In genomic region chr15:43977072-43977884, GRCh38 we compare ENCODE assay signal across 10 cellular contexts.
A peak's percentile ranks its signal among the peaks of the same experiment; 100 is the strongest.
DNase-seq lines count a peak whose midpoint lies in the region.
"Had no signal": no experiment of that assay in that cellular context is flagged by ENCODE, and none has a peak within 500 bp of the region (broad histone marks: within the 10 kb centered on the region; RNA-seq: fewer than 3 reads in every experiment).

No MANE protein-coding gene starts in this region.

- peaks cover 4% of the 10 kb centered on the region for H3K36me3 Mint-ChIP-seq in activated naive CD4-positive, alpha-beta T cell treated with anti-CD3 and anti-CD28 coated beads, Interleukin-2, amount 10 ng/mL, durations not matched to agents 7 days and 5 days

- peaks cover 42% of the 10 kb centered on the region for H3K4me1 Mint-ChIP-seq in activated naive CD4-positive, alpha-beta T cell treated with anti-CD3 and anti-CD28 coated beads, Interleukin-2, amount 10 ng/mL, durations not matched to agents 7 days and 5 days

- no peak overlapping the region for H3K27ac Mint-ChIP-seq in activated naive CD4-positive, alpha-beta T cell treated with anti-CD3 and anti-CD28 coated beads, Interleukin-2, amount 10 ng/mL, durations not matched to agents 7 days and 5 days

- intact Hi-C loops in head of caudate nucleus (cut with DNase I), result no loop called here

- peaks cover 9% of the 10 kb centered on the region for H3K9me3 Mint-ChIP-seq in activated naive CD4-positive, alpha-beta T cell treated with anti-CD3 and anti-CD28 coated beads, Interleukin-2, amount 10 ng/mL, durations not matched to agents 7 days and 5 days

- no peak overlapping the region for H3K4me3 Mint-ChIP-seq in activated naive CD4-positive, alpha-beta T cell treated with anti-CD3 and anti-CD28 coated beads, Interleukin-2, amount 10 ng/mL, durations not matched to agents 7 days and 5 days

- in situ Hi-C loops in KBM-7 (cut with MboI; ENCODE audit: low pct_unique_long_range_greater_than_20kb, low sequenced_read_pairs), result no loop called here

- peaks cover 35% of the 10 kb centered on the region for H3K27me3 Mint-ChIP-seq in activated naive CD4-positive, alpha-beta T cell treated with anti-CD3 and anti-CD28 coated beads, Interleukin-2, amount 10 ng/mL, durations not matched to agents 7 days and 5 days

- CTCF ChIA-PET in activated naive CD4-positive, alpha-beta T cell treated with anti-CD3 and anti-CD28 coated beads, Interleukin-2, amount 10 ng/mL, durations not matched to agents 7 days and 5 days (lab: Charles Lee), result no interaction called here

- DNase-seq in activated CD8-positive, alpha-beta memory T cell treated with anti-CD3 and anti-CD28 coated beads for 24 hours, result peak; percentile 67
- DNase-seq in activated CD8-positive, alpha-beta memory T cell treated with anti-CD3 and anti-CD28 coated beads, Interleukin-2, amount 50 U/mL, for 4 hours, result no peak
- DNase-seq in KBM-7, result peak; percentile 24
- peak; percentile 83 for DNase-seq in activated naive CD4-positive, alpha-beta T cell treated with anti-CD3 and anti-CD28 coated beads, Interleukin-2, amount 10 ng/mL, durations not matched to agents 7 days and 5 days
- peak; percentile 44 to 55 for DNase-seq in stimulated activated CD8-positive, alpha-beta memory T cell treated with anti-CD3 and anti-CD28 coated beads, Interleukin-7, amount 100 ng/mL, for 48 hours (ENCODE audit: extremely low read depth in 1 of 2, low read depth in 1 of 2)
- DNase-seq in head of caudate nucleus, result no peak
- DNase-seq in NCI-H526 (lab: John Stamatoyannopoulos, UW), result no peak
- no peak for DNase-seq in effector CD8-positive, alpha-beta T cell (lab: John Stamatoyannopoulos, UW)
- DNase-seq: IMR-90, SIG-M5 had no signal

Comparison
In these comparisons a context has a peak if more than half of its experiments do, and no peak if none do; other contexts are left out.
1. DNase-seq: peak in activated CD8-positive, alpha-beta memory T cell treated with anti-CD3 and anti-CD28 coated beads for 24 hours (single experiment), KBM-7 (single experiment), activated naive CD4-positive, alpha-beta T cell treated with anti-CD3 and anti-CD28 coated beads, Interleukin-2, amount 10 ng/mL, durations not matched to agents 7 days and 5 days (single experiment) and stimulated activated CD8-positive, alpha-beta memory T cell treated with anti-CD3 and anti-CD28 coated beads, Interleukin-7, amount 100 ng/mL, for 48 hours (2 of 2); none in activated CD8-positive, alpha-beta memory T cell treated with anti-CD3 and anti-CD28 coated beads, Interleukin-2, amount 50 U/mL, for 4 hours (single experiment), head of caudate nucleus (0 of 42), NCI-H526 (0 of 2) and effector CD8-positive, alpha-beta T cell (single experiment).